ENCODE assay signal across 14 cellular contexts in genomic region chr2:47079515-47080412, GRCh38.
DNase-seq lines count a peak whose midpoint lies in the region; ATAC-seq, FAIRE-seq and TF ChIP-seq lines count a peak whose summit lies in the region.
"Had no signal": no experiment of that assay in that cellular context is flagged by ENCODE, and none has a peak within 500 bp of the region (broad histone marks: within the 10 kb centered on the region; RNA-seq: fewer than 3 reads in every experiment).

No MANE protein-coding gene starts in this region.

- H3K27me3 Mint-ChIP-seq in dendritic cell treated with granulocyte-macrophage colony-stimulating factor and Interleukin-4, amounts not matched to agents 40 ng/mL and 50 ng/mL, for 4 days = no peaks in the 10 kb centered on the region

- H3K4me1 ChIP-seq in IMR-90 (ENCODE audit: control insufficient read depth, insufficient read depth, low read length) = peaks cover 32% of the 10 kb centered on the region

- H3K4me3 Mint-ChIP-seq in dendritic cell treated with granulocyte-macrophage colony-stimulating factor and Interleukin-4, amounts not matched to agents 40 ng/mL and 50 ng/mL, for 4 days = no peak overlapping the region

- no peak for DNase-seq in IMR-90
- DNase-seq in midbrain (lab: John Stamatoyannopoulos, UW) = peak; percentile 50
- DNase-seq in D721Med (ENCODE audit: insufficient read length, low spot score) = no peak
- no peak for DNase-seq in NAMALWA (ENCODE audit: low spot score)
- DNase-seq in NCI-H2227 treated with DMSO at 0.1 percent for 48 hours (lab: John Stamatoyannopoulos, UW) = no peak
- no peak for DNase-seq in SHP77 (lab: John Stamatoyannopoulos, UW)
- DNase-seq: activated T-cell treated with anti-CD3 and anti-CD28 coated beads for 4 hours; cerebellar nuclear complex; NK-92 treated with Interleukin-12 subunit alpha and Interleukin-12 subunit beta, amount 100 ng/mL, for 24 hours; stimulated activated CD4-positive, alpha-beta T cell treated with anti-CD3 and anti-CD28 coated beads, Interleukin-1b, Interleukin-23, amount 100 ng/mL, for 48 hours had no signal

- no peak overlapping the region for H3K4me3 ChIP-seq in IMR-90 (ENCODE audit: insufficient read depth, low read depth, low read length)

- POLR2A ChIA-PET in IMR-90 (lab: Charles Lee; ENCODE audit: unreplicated experiment) = interaction anchor here (0.5 to 0.8 kb wide), 2 partner anchors 18 to 95 kb away, joined by 3 read pairs; no protein-coding TSS in a partner anchor

- no peaks in the 10 kb centered on the region for H3K9me3 ChIP-seq in IMR-90 (ENCODE audit: control insufficient read depth, insufficient read depth, low read length)

- H4K91ac ChIP-seq in IMR-90 (ENCODE audit: insufficient read depth, low read depth, low read length) = peak overlapping the region; percentile 85

- in situ Hi-C loops in IMR-90 (cut with MboI; ENCODE audit: low sequenced_read_pairs) = no loop called here

- dilution Hi-C loops in IMR-90 (cut with HindIII; ENCODE audit: low sequenced_read_pairs, unreplicated experiment) = no loop called here

- H3K18ac ChIP-seq in IMR-90 (ENCODE audit: low read depth, low read length) = peak overlapping the region; percentile 86

- TF ChIP-seq POLR2A in IMR-90 (IDR thresholded peaks at IDR 0.05; ENCODE audit: low read depth, low read length) = no peak

- no peaks in the 10 kb centered on the region for H4K20me1 ChIP-seq in IMR-90 (ENCODE audit: insufficient read depth, low read length)

- no peak overlapping the region; the same call in 1 of the 2 replicates for H3K9ac ChIP-seq in IMR-90 (ENCODE audit: low read depth, low read length)

- H4K5ac ChIP-seq in IMR-90 (ENCODE audit: low read depth, low read length) = peak overlapping the region; percentile 87

- CTCF ChIA-PET in IMR-90 (lab: Yijun Ruan, JAX) = no interaction called here

- H2BK15ac ChIP-seq in IMR-90 (ENCODE audit: low read depth, low read length) = peak overlapping the region; percentile 94; the same call in 2 of the 3 replicates

- peaks cover 91% of the 10 kb centered on the region for H3K4me1 Mint-ChIP-seq in dendritic cell treated with granulocyte-macrophage colony-stimulating factor and Interleukin-4, amounts not matched to agents 40 ng/mL and 50 ng/mL, for 4 days (ENCODE audit: low read depth)

- peak overlapping the region; percentile 76 for H2BK20ac ChIP-seq in IMR-90 (ENCODE audit: low read depth, low read length)

- BruUV-seq in IMR-90 (replicated peaks; lab: Mats Ljungman, UMichigan) = no TSS peak

- FAIRE-seq in D721Med (lab: Jason Lieb, UNC) = no peak
- FAIRE-seq: frontal cortex, GM18507 had no signal

- peak overlapping the region; percentile 98 for H3K27ac Mint-ChIP-seq in dendritic cell treated with granulocyte-macrophage colony-stimulating factor and Interleukin-4, amounts not matched to agents 40 ng/mL and 50 ng/mL, for 4 days

- peak overlapping the region; percentile 83 for H3K14ac ChIP-seq in IMR-90 (replicated peaks; ENCODE audit: low read depth, low read length)

- intact Hi-C loops in IMR-90 (cut with micrococcal nuclease) = no loop called here
- intact Hi-C loops in dendritic cell treated with granulocyte-macrophage colony-stimulating factor and Interleukin-4, amounts not matched to agents 40 ng/mL and 50 ng/mL, for 4 days (cut with micrococcal nuclease) = no loop called here

- no peak for ATAC-seq in IMR-90 (ENCODE audit: low read depth)

- no peak for TF ChIP-seq CTCF in IMR-90 (conservative IDR thresholded peaks at IDR 0.05; ENCODE audit: low read depth, low read length)
- no peak for TF ChIP-seq CTCF in D721Med (IDR thresholded peaks at IDR 0.05; ENCODE audit: insufficient read depth, missing control alignments)

- H2BK120ac ChIP-seq in IMR-90 (ENCODE audit: low read depth, low read length) = peak overlapping the region; percentile 91

- H3K23ac ChIP-seq in IMR-90 (ENCODE audit: low read depth, low read length) = peak overlapping the region; percentile 75; the same call in 1 of the 2 replicates

- peak overlapping the region; percentile 100 for H2AK5ac ChIP-seq in IMR-90 (ENCODE audit: low read depth, low read length)

- H3K4ac ChIP-seq in IMR-90 (ENCODE audit: low read depth, low read length) = peak overlapping the region; percentile 95

- peak overlapping the region; percentile 75 for H2AFZ ChIP-seq in IMR-90 (replicated peaks; ENCODE audit: low read length, poor library complexity)

- H3K9me3 Mint-ChIP-seq in dendritic cell treated with granulocyte-macrophage colony-stimulating factor and Interleukin-4, amounts not matched to agents 40 ng/mL and 50 ng/mL, for 4 days = no peaks in the 10 kb centered on the region

- TF ChIP-seq RAD21 in IMR-90 (IDR thresholded peaks at IDR 0.05; ENCODE audit: low read length) = no peak

- H3K27ac ChIP-seq in IMR-90 (ENCODE audit: insufficient read depth, low read length) = peak overlapping the region; percentile 28
- peak overlapping the region; percentile 5 for H3K27ac ChIP-seq in temporal lobe (ENCODE audit: low read depth, low read length)

- peak overlapping the region; percentile 92 for H2AK9ac ChIP-seq in IMR-90 (replicated peaks; ENCODE audit: low read depth, low read length, poor library complexity)

- WGBS in IMR-90 (ENCODE audit: extremely low coverage in 2 of 2, insufficient read length in 1 of 2), 2 experiments = 100% methylated on average over 3 of the region's 11 CpGs; no CpG with 5 or more reads in 1 of the 2 experiments

- peak overlapping the region; percentile 39; the same call in 1 of the 2 replicates for H3K56ac ChIP-seq in IMR-90 (ENCODE audit: extremely low read depth, insufficient read depth, low read length)

- H3K36me3 Mint-ChIP-seq in dendritic cell treated with granulocyte-macrophage colony-stimulating factor and Interleukin-4, amounts not matched to agents 40 ng/mL and 50 ng/mL, for 4 days (ENCODE audit: low read depth) = peaks cover 44% of the 10 kb centered on the region

- peak overlapping the region; percentile 39 for H2BK5ac ChIP-seq in IMR-90 (ENCODE audit: low read depth, low read length, poor library complexity, severe bottlenecking)

- H3K9me1 ChIP-seq in IMR-90 (ENCODE audit: insufficient read depth, low read length) = peaks cover 37% of the 10 kb centered on the region

- no peaks in the 10 kb centered on the region for H3K27me3 ChIP-seq in IMR-90 (ENCODE audit: control insufficient read depth, insufficient read depth, low read length)

- no peaks in the 10 kb centered on the region for H3K36me3 ChIP-seq in IMR-90 (ENCODE audit: control insufficient read depth, insufficient read depth, low read length)

- H3K4me2 ChIP-seq in IMR-90 (ENCODE audit: low read depth, low read length) = no peak overlapping the region

- H4K8ac ChIP-seq in IMR-90 (ENCODE audit: low read depth in 2 of 2, low read length in 2 of 2) = peak overlapping the region; percentile 75 to 83

- H3K79me1 ChIP-seq in IMR-90 (ENCODE audit: low read depth in 1 of 2, low read length in 2 of 2) = peaks cover 0 to 45% of the 10 kb centered on the region in 2 experiments; a peak in 3 of 4 replicates

TF ChIP-seq in IMR-90, 13 proteins besides CTCF, POLR2A, EP300 and RAD21:
- no peak for TF ChIP-seq MAFK (IDR thresholded peaks at IDR 0.05; ENCODE audit: low read depth, low read length)
- no peak for TF ChIP-seq CHD1 (IDR thresholded peaks at IDR 0.05; ENCODE audit: low read depth, low read length)
- TF ChIP-seq, protein P1, sequence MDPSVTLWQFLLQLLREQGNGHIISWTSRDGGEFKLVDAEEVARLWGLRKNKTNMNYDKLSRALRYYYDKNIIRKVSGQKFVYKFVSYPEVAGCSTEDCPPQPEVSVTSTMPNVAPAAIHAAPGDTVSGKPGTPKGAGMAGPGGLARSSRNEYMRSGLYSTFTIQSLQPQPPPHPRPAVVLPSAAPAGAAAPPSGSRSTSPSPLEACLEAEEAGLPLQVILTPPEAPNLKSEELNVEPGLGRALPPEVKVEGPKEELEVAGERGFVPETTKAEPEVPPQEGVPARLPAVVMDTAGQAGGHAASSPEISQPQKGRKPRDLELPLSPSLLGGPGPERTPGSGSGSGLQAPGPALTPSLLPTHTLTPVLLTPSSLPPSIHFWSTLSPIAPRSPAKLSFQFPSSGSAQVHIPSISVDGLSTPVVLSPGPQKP (IDR thresholded peaks at IDR 0.05; ENCODE audit: borderline replicate concordance, low read depth, low read length) = no peak
